Comparison of ENCODE assay signal across 20 cellular contexts in genomic region chr1:171844381-171844780, GRCh38. TPM values are rescaled to one million over a fixed set of nuclear protein-coding genes. Genes with fewer than 3 reads are reported as not detected.
DNase-seq lines count a peak whose midpoint lies in the region; ATAC-seq and TF ChIP-seq lines count a peak whose summit lies in the region.
"Had no signal": no experiment of that assay in that cellular context is flagged by ENCODE, and none has a peak within 500 bp of the region (broad histone marks: within the 10 kb centered on the region; RNA-seq: fewer than 3 reads in every experiment).

No MANE protein-coding gene starts in this region.

- intact Hi-C loops in PC-3 (cut with micrococcal nuclease) = no loop called here
- intact Hi-C loops in dorsolateral prefrontal cortex (cut with DNase I) = loop anchor here (5.0 kb wide), 3 partner anchors 58 to 688 kb away; partner anchors contain the start of gene SUCO (in 1 of the 2)
- intact Hi-C loops in PC-9 (cut with micrococcal nuclease; ENCODE audit: unreplicated experiment) = no loop called here
- intact Hi-C loops in Right ventricle myocardium inferior (cut with DNase I) = no loop called here

- H3K27ac ChIP-seq in PC-3 (ENCODE audit: low read length) (no peak overlapping the region), dorsolateral prefrontal cortex (peak overlapping the region in 48 of 59 donors; percentile 4 to 99 (median 54)), neural cell (ENCODE audit: low read length) (no peak overlapping the region), PC-9 (no peak overlapping the region)
- H3K27ac ChIP-seq: C4-2B, RWPE1 had no signal

- POLR2A ChIA-PET in PC-3 (lab: Charles Lee; ENCODE audit: unreplicated experiment) = no interaction called here
- POLR2A ChIA-PET in PC-9 (lab: Charles Lee; ENCODE audit: unreplicated experiment) = no interaction called here

- H3K4me3 ChIP-seq in PC-3 (ENCODE audit: low read length) = no peak overlapping the region
- H3K4me3 ChIP-seq in dorsolateral prefrontal cortex = peak overlapping the region in 52 of 59 donors; percentile 1 to 99 (median 93)
- peak overlapping the region; percentile 86 for H3K4me3 ChIP-seq in neural cell (ENCODE audit: low read length)
- H3K4me3 ChIP-seq in PC-9 = no peak overlapping the region
- H3K4me3 ChIP-seq: GM12878, GM23338 had no signal

- H3K27me3 ChIP-seq in PC-3 (ENCODE audit: low read length) (peaks cover 76% of the 10 kb centered on the region), dorsolateral prefrontal cortex (no peaks in the 10 kb centered on the region), neural cell (ENCODE audit: insufficient read depth, low read depth, low read length) (no peaks in the 10 kb centered on the region), PC-9 (ENCODE audit: insufficient read depth, low read depth) (peaks cover 5% of the 10 kb centered on the region; the same call in 1 of the 2 replicates)

- in situ Hi-C loops in G401 (cut with HindIII; ENCODE audit: low sequenced_read_pairs) = no loop called here

- H4K20me1 ChIP-seq in PC-3 (ENCODE audit: low read length) = no peaks in the 10 kb centered on the region
- no peaks in the 10 kb centered on the region for H4K20me1 ChIP-seq in neural cell (ENCODE audit: insufficient read depth)
- no peaks in the 10 kb centered on the region for H4K20me1 ChIP-seq in PC-9 (ENCODE audit: insufficient read depth)

- CTCF ChIA-PET in PC-3 (lab: Charles Lee) (interaction anchor here (0.6 kb wide), 1 partner anchor 205 kb away, joined by 3 read pairs; no protein-coding TSS in a partner anchor), PC-9 (lab: Charles Lee) (interaction anchor here (0.7 kb wide), 1 partner anchor 653 kb away, joined by 3 read pairs; no protein-coding TSS in a partner anchor)

- no peaks in the 10 kb centered on the region for H3K79me2 ChIP-seq in PC-3 (ENCODE audit: low read length)
- H3K79me2 ChIP-seq in neural cell (replicated peaks; ENCODE audit: insufficient read depth, low read length) = peaks cover 21% of the 10 kb centered on the region
- H3K79me2 ChIP-seq in PC-9 (ENCODE audit: low read depth) = no peaks in the 10 kb centered on the region

- TF ChIP-seq CTCF in PC-3 (conservative IDR thresholded peaks at IDR 0.05; ENCODE audit: low read depth, low read length) = no peak
- no peak for TF ChIP-seq CTCF in dorsolateral prefrontal cortex (IDR thresholded peaks at IDR 0.05 in 54 of 56, conservative IDR thresholded peaks at IDR 0.05 in 2 of 56; ENCODE audit: low read depth in 1 of 56, partially characterized antibody in 56 of 56)
- no peak for TF ChIP-seq CTCF in neural cell (IDR thresholded peaks at IDR 0.05; ENCODE audit: poor library complexity, severe bottlenecking)
- no peak for TF ChIP-seq CTCF in PC-9 (conservative IDR thresholded peaks at IDR 0.05)

- H3K9me2 ChIP-seq in PC-3 (replicated peaks; ENCODE audit: low read length) = no peaks in the 10 kb centered on the region
- no peaks in the 10 kb centered on the region for H3K9me2 ChIP-seq in neural cell (ENCODE audit: insufficient read depth, low read length)
- H3K9me2 ChIP-seq in PC-9 (ENCODE audit: insufficient read depth) = no peaks in the 10 kb centered on the region

- no peaks in the 10 kb centered on the region for H3K9me3 ChIP-seq in PC-3 (ENCODE audit: low read length)
- no peaks in the 10 kb centered on the region for H3K9me3 ChIP-seq in neural cell (ENCODE audit: low read length)
- no peaks in the 10 kb centered on the region; the same call in 1 of the 2 replicates for H3K9me3 ChIP-seq in PC-9 (ENCODE audit: insufficient read depth, low read depth)

- no peak overlapping the region for H2AFZ ChIP-seq in PC-3 (ENCODE audit: low read length)
- H2AFZ ChIP-seq in neural cell (ENCODE audit: low read depth, low read length) = no peak overlapping the region
- no peak overlapping the region for H2AFZ ChIP-seq in PC-9
- H2AFZ ChIP-seq: GM23338 had no signal

- no peak for DNase-seq in PC-3
- no peak for DNase-seq in dorsolateral prefrontal cortex
- no peak for DNase-seq in PC-9
- DNase-seq in Right ventricle myocardium inferior (ENCODE audit: missing footprints) = no peak
- no peak for DNase-seq in G401 (ENCODE audit: low spot score)
- DNase-seq: COR-L47; DMS153; KBM-7; NCI-H1105 treated with DMSO at 0.1 percent for 48 hours; NCI-H1694; NCI-H2081 treated with DMSO at 0.1 percent for 48 hours; NCI-H748 treated with DMSO at 0.1 percent for 48 hours; NK-92 treated with Interleukin-12 subunit alpha and Interleukin-12 subunit beta, amount 100 ng/mL, for 24 hours had no signal

- H3K36me3 ChIP-seq in PC-3 (ENCODE audit: low read depth, low read length) (no peaks in the 10 kb centered on the region), neural cell (ENCODE audit: insufficient read depth, low read length) (no peaks in the 10 kb centered on the region), PC-9 (ENCODE audit: low read depth) (no peaks in the 10 kb centered on the region)

- H3K4me2 ChIP-seq in PC-3 (ENCODE audit: low read length) = no peak overlapping the region
- no peak overlapping the region for H3K4me2 ChIP-seq in neural cell (ENCODE audit: low read length)
- no peak overlapping the region for H3K4me2 ChIP-seq in PC-9
- H3K4me2 ChIP-seq: GM23338 had no signal

- ATAC-seq in PC-3 = peak; percentile 32; the same call in 1 of the 2 replicates
- no peak for ATAC-seq in Right ventricle myocardium inferior
- no peak for ATAC-seq in GM21529 (IDR thresholded peaks at IDR 0.05; ENCODE audit: unreplicated experiment)
- ATAC-seq: GM12878, GM23338, HCT116 had no signal

- TF ChIP-seq EP300 in neural cell (conservative IDR thresholded peaks at IDR 0.05; ENCODE audit: poor library complexity, severe bottlenecking) = no peak

- no peaks in the 10 kb centered on the region for H3F3A ChIP-seq in PC-3 (ENCODE audit: low read length, unreplicated experiment)
- peaks cover 6% of the 10 kb centered on the region for H3F3A ChIP-seq in neural cell (ENCODE audit: insufficient read depth, low read length, poor library complexity, severe bottlenecking)
- no peaks in the 10 kb centered on the region for H3F3A ChIP-seq in PC-9 (ENCODE audit: insufficient read depth, low read depth)

- H3K4me1 ChIP-seq in PC-3 (ENCODE audit: insufficient read depth, low read length) (no peaks in the 10 kb centered on the region), PC-9 (replicated peaks; ENCODE audit: insufficient read depth) (no peaks in the 10 kb centered on the region)

- TF ChIP-seq RAD21 in neural cell (conservative IDR thresholded peaks at IDR 0.05) = no peak

- no peak overlapping the region for H3K9ac ChIP-seq in PC-3 (ENCODE audit: low read length)
- H3K9ac ChIP-seq in neural cell (ENCODE audit: low read length) = no peak overlapping the region

- no TSS peak for BruUV-seq in PC-3 (replicated peaks; lab: Mats Ljungman, UMichigan)
- BruUV-seq in PC-9 (replicated peaks; lab: Mats Ljungman, UMichigan) = no TSS peak

TF ChIP-seq in neural cell, 6 proteins besides CTCF, POLR2A, EP300 and RAD21:
- TF ChIP-seq, protein P1, sequence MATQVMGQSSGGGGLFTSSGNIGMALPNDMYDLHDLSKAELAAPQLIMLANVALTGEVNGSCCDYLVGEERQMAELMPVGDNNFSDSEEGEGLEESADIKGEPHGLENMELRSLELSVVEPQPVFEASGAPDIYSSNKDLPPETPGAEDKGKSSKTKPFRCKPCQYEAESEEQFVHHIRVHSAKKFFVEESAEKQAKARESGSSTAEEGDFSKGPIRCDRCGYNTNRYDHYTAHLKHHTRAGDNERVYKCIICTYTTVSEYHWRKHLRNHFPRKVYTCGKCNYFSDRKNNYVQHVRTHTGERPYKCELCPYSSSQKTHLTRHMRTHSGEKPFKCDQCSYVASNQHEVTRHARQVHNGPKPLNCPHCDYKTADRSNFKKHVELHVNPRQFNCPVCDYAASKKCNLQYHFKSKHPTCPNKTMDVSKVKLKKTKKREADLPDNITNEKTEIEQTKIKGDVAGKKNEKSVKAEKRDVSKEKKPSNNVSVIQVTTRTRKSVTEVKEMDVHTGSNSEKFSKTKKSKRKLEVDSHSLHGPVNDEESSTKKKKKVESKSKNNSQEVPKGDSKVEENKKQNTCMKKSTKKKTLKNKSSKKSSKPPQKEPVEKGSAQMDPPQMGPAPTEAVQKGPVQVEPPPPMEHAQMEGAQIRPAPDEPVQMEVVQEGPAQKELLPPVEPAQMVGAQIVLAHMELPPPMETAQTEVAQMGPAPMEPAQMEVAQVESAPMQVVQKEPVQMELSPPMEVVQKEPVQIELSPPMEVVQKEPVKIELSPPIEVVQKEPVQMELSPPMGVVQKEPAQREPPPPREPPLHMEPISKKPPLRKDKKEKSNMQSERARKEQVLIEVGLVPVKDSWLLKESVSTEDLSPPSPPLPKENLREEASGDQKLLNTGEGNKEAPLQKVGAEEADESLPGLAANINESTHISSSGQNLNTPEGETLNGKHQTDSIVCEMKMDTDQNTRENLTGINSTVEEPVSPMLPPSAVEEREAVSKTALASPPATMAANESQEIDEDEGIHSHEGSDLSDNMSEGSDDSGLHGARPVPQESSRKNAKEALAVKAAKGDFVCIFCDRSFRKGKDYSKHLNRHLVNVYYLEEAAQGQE (IDR thresholded peaks at IDR 0.05; ENCODE audit: borderline replicate concordance) = no peak
- TF ChIP-seq TAF1 (IDR thresholded peaks at IDR 0.05; ENCODE audit: low read depth) = no peak
- no peak for TF ChIP-seq EZH2 (IDR thresholded peaks at IDR 0.05; ENCODE audit: borderline replicate concordance, insufficient read depth, low read length, poor library complexity, severe bottlenecking)
- no peak for TF ChIP-seq SMC3 (conservative IDR thresholded peaks at IDR 0.05; ENCODE audit: poor library complexity)
- TF ChIP-seq MXI1 (conservative IDR thresholded peaks at IDR 0.05; ENCODE audit: poor library complexity, severe bottlenecking) = no peak
- no peak for TF ChIP-seq POLR2AphosphoS5 (IDR thresholded peaks at IDR 0.05)

RNA-seq across cellular contexts. Expression of gene DNM3, which starts 3.1 kb away (rescaled TPM):
- total RNA-seq in PC-3 (2014; rRNA removed) (0.46 and 0.98 TPM in 2 replicates), dorsolateral prefrontal cortex (100 to 1,000 TPM in 119 of 120 experiments, 10 to 100 TPM in 1; 79.4 to 235 (median 160) TPM), PC-9 (2021) (0.78 and 1.7 TPM in 2 replicates), Right ventricle myocardium inferior (1.8 TPM)
- 33.2 and 37.1 TPM in 2 replicates for polyA plus RNA-seq in neural cell
- polyA minus RNA-seq in neural cell = 102 and 136 TPM in 2 replicates
- 8.3 and 13.0 TPM in 2 replicates for total RNA-seq in G401 (2014; rRNA removed; shearing (Covaris generic))

Comparison
In these comparisons a context has a peak if more than half of its experiments do, and no peak if none do; other contexts are left out.
1. H3K27ac ChIP-seq: peak in dorsolateral prefrontal cortex (48 of 59); none in PC-3 (single experiment), neural cell (single experiment) and PC-9 (single experiment).
2. H3K4me3 ChIP-seq: peak in dorsolateral prefrontal cortex (52 of 59) and neural cell (single experiment); none in PC-3 (single experiment) and PC-9 (single experiment).
3. intact Hi-C loops: an anchor here in dorsolateral prefrontal cortex (5.0 kb wide); none called in PC-3, PC-9 and Right ventricle myocardium inferior.